Comparison of ENCODE assay signal across 1 cellular context in the genomic region with DNA sequence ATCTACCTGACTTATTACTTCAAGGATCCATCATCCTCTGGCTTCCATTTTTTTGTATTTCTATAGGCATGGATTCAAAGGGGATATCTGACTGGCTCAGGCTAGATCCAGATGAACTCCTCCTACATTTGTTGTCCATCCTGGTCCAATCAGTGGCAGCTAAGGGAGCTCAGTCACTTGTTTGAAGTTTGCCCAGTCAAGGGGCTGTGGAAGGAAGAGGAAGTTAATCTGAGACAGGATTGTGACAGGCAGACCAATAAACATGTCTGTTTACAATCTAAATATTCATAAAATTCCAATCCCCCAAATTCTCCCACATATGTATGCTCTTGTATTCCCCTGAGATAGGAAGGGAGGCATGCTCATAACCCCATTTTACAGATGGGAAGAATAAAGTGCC.
TF ChIP-seq lines count a peak whose summit lies in the region.

No MANE protein-coding gene starts in this region.

TF ChIP-seq in endothelial cell of umbilical vein, 7 proteins besides CTCF, POLR2A, EP300 and RAD21:
- TF ChIP-seq GATA2 (IDR thresholded peaks at IDR 0.05; ENCODE audit: insufficient read depth, insufficient read length, low read depth, low read length) (no peak), EZH2 (IDR thresholded peaks at IDR 0.05; ENCODE audit: borderline replicate concordance, low read depth, low read length, severe bottlenecking) (no peak), POLR2AphosphoS5 (IDR thresholded peaks at IDR 0.05; ENCODE audit: insufficient read depth, low read depth, low read length) (no peak), JUN (IDR thresholded peaks at IDR 0.05; ENCODE audit: borderline replicate concordance, insufficient read depth, insufficient read length, low read depth) (no peak), FOS (IDR thresholded peaks at IDR 0.05; ENCODE audit: borderline replicate concordance, insufficient read depth, low read length) (no peak), MYC (IDR thresholded peaks at IDR 0.05; ENCODE audit: low read depth, low read length) (no peak)
- TF ChIP-seq, protein P1, sequence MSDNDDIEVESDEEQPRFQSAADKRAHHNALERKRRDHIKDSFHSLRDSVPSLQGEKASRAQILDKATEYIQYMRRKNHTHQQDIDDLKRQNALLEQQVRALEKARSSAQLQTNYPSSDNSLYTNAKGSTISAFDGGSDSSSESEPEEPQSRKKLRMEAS (IDR thresholded peaks at IDR 0.05; ENCODE audit: insufficient read depth, insufficient read length) = no peak
